ENCODE assay signal across 1 cellular context in genomic region chr6:43993881-43994523, GRCh38.
A peak's percentile ranks its signal among the peaks of the same experiment; 100 is the strongest.
TF ChIP-seq lines count a peak whose summit lies in the region.

No MANE protein-coding gene starts in this region.

TF ChIP-seq in GM12878, 131 proteins besides CTCF, POLR2A, EP300 and RAD21 (continued from another document):
- TF ChIP-seq ZNF207 (IDR thresholded peaks at IDR 0.05; ENCODE audit: borderline replicate concordance) (no peak), IRF4 (IDR thresholded peaks at IDR 0.05; ENCODE audit: low read depth, low read length) (no peak), TBL1XR1 (IDR thresholded peaks at IDR 0.05; ENCODE audit: low read depth, low read length) (no peak), GATAD2B (conservative IDR thresholded peaks at IDR 0.05; ENCODE audit: low read depth) (0 out of 2 replicates have a peak, but pooled peaks have one; percentile 21), PKNOX1 (IDR thresholded peaks at IDR 0.05) (no peak), TARDBP (IDR thresholded peaks at IDR 0.05; ENCODE audit: borderline replicate concordance) (no peak), CREB1 (IDR thresholded peaks at IDR 0.05; ENCODE audit: low read depth) (no peak), ZZZ3 (IDR thresholded peaks at IDR 0.05; ENCODE audit: control insufficient read depth, insufficient read length, low read depth) (no peak), DPF2 (IDR thresholded peaks at IDR 0.05) (no peak), ZBED1 (IDR thresholded peaks at IDR 0.05; ENCODE audit: borderline replicate concordance) (no peak), RB1 (IDR thresholded peaks at IDR 0.05; ENCODE audit: borderline replicate concordance) (no peak), RELA (IDR thresholded peaks at IDR 0.05; ENCODE audit: borderline replicate concordance, partially characterized antibody) (peak; percentile 54), FOXK2 (IDR thresholded peaks at IDR 0.05) (no peak), SRF (IDR thresholded peaks at IDR 0.05; ENCODE audit: low read depth in 2 of 2, low read length in 2 of 2) (no peak), SIX5 (IDR thresholded peaks at IDR 0.05; ENCODE audit: low read depth, low read length, severe bottlenecking) (no peak), NR2F1 (conservative IDR thresholded peaks at IDR 0.05) (no peak), JUND (IDR thresholded peaks at IDR 0.05; ENCODE audit: low read depth, low read length) (no peak), ZNF622 (IDR thresholded peaks at IDR 0.05) (no peak), CBFB (IDR thresholded peaks at IDR 0.05; ENCODE audit: low read depth) (no peak), TAF1 (IDR thresholded peaks at IDR 0.05; ENCODE audit: borderline replicate concordance, low read depth, low read length) (no peak), IRF5 (IDR thresholded peaks at IDR 0.05; ENCODE audit: borderline replicate concordance) (no peak), FOS (IDR thresholded peaks at IDR 0.05; ENCODE audit: borderline replicate concordance, extremely low read depth, insufficient read length) (no peak), KLF5 (IDR thresholded peaks at IDR 0.05; ENCODE audit: partially characterized antibody) (no peak), SMARCA5 (IDR thresholded peaks at IDR 0.05) (0 out of 2 replicates have a peak, but pooled peaks have one; percentile 34), CEBPB (IDR thresholded peaks at IDR 0.05; ENCODE audit: borderline replicate concordance in 1 of 2, low read depth in 2 of 2, low read length in 2 of 2) (no peak), CHD1 (IDR thresholded peaks at IDR 0.05; ENCODE audit: low read depth, low read length) (no peak), LARP7 (IDR thresholded peaks at IDR 0.05) (no peak), MTA2 (IDR thresholded peaks at IDR 0.05; ENCODE audit: low read depth) (0 out of 2 replicates have a peak, but pooled peaks have one; percentile 36), TCF3 (IDR thresholded peaks at IDR 0.05; ENCODE audit: borderline replicate concordance, insufficient read depth, low read depth, low read length) (no peak), SUZ12 (IDR thresholded peaks at IDR 0.05; ENCODE audit: unreplicated experiment) (no peak), NFYA (IDR thresholded peaks at IDR 0.05; ENCODE audit: borderline replicate concordance, low read depth, low read length) (no peak), BCLAF1 (IDR thresholded peaks at IDR 0.05) (no peak)
- TF ChIP-seq, protein P1, sequence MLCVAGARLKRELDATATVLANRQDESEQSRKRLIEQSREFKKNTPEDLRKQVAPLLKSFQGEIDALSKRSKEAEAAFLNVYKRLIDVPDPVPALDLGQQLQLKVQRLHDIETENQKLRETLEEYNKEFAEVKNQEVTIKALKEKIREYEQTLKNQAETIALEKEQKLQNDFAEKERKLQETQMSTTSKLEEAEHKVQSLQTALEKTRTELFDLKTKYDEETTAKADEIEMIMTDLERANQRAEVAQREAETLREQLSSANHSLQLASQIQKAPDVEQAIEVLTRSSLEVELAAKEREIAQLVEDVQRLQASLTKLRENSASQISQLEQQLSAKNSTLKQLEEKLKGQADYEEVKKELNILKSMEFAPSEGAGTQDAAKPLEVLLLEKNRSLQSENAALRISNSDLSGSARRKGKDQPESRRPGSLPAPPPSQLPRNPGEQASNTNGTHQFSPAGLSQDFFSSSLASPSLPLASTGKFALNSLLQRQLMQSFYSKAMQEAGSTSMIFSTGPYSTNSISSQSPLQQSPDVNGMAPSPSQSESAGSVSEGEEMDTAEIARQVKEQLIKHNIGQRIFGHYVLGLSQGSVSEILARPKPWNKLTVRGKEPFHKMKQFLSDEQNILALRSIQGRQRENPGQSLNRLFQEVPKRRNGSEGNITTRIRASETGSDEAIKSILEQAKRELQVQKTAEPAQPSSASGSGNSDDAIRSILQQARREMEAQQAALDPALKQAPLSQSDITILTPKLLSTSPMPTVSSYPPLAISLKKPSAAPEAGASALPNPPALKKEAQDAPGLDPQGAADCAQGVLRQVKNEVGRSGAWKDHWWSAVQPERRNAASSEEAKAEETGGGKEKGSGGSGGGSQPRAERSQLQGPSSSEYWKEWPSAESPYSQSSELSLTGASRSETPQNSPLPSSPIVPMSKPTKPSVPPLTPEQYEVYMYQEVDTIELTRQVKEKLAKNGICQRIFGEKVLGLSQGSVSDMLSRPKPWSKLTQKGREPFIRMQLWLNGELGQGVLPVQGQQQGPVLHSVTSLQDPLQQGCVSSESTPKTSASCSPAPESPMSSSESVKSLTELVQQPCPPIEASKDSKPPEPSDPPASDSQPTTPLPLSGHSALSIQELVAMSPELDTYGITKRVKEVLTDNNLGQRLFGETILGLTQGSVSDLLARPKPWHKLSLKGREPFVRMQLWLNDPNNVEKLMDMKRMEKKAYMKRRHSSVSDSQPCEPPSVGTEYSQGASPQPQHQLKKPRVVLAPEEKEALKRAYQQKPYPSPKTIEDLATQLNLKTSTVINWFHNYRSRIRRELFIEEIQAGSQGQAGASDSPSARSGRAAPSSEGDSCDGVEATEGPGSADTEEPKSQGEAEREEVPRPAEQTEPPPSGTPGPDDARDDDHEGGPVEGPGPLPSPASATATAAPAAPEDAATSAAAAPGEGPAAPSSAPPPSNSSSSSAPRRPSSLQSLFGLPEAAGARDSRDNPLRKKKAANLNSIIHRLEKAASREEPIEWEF (IDR thresholded peaks at IDR 0.05; ENCODE audit: insufficient replicate concordance, low read depth, low read length) = no peak
- TF ChIP-seq, protein P2, sequence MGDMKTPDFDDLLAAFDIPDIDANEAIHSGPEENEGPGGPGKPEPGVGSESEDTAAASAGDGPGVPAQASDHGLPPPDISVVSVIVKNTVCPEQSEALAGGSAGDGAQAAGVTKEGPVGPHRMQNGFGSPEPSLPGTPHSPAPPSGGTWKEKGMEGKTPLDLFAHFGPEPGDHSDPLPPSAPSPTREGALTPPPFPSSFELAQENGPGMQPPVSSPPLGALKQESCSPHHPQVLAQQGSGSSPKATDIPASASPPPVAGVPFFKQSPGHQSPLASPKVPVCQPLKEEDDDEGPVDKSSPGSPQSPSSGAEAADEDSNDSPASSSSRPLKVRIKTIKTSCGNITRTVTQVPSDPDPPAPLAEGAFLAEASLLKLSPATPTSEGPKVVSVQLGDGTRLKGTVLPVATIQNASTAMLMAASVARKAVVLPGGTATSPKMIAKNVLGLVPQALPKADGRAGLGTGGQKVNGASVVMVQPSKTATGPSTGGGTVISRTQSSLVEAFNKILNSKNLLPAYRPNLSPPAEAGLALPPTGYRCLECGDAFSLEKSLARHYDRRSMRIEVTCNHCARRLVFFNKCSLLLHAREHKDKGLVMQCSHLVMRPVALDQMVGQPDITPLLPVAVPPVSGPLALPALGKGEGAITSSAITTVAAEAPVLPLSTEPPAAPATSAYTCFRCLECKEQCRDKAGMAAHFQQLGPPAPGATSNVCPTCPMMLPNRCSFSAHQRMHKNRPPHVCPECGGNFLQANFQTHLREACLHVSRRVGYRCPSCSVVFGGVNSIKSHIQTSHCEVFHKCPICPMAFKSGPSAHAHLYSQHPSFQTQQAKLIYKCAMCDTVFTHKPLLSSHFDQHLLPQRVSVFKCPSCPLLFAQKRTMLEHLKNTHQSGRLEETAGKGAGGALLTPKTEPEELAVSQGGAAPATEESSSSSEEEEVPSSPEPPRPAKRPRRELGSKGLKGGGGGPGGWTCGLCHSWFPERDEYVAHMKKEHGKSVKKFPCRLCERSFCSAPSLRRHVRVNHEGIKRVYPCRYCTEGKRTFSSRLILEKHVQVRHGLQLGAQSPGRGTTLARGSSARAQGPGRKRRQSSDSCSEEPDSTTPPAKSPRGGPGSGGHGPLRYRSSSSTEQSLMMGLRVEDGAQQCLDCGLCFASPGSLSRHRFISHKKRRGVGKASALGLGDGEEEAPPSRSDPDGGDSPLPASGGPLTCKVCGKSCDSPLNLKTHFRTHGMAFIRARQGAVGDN (IDR thresholded peaks at IDR 0.05) = no peak
- TF ChIP-seq, protein P3, sequence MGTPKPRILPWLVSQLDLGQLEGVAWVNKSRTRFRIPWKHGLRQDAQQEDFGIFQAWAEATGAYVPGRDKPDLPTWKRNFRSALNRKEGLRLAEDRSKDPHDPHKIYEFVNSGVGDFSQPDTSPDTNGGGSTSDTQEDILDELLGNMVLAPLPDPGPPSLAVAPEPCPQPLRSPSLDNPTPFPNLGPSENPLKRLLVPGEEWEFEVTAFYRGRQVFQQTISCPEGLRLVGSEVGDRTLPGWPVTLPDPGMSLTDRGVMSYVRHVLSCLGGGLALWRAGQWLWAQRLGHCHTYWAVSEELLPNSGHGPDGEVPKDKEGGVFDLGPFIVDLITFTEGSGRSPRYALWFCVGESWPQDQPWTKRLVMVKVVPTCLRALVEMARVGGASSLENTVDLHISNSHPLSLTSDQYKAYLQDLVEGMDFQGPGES (IDR thresholded peaks at IDR 0.05) = no peak
